In the genomic region with DNA sequence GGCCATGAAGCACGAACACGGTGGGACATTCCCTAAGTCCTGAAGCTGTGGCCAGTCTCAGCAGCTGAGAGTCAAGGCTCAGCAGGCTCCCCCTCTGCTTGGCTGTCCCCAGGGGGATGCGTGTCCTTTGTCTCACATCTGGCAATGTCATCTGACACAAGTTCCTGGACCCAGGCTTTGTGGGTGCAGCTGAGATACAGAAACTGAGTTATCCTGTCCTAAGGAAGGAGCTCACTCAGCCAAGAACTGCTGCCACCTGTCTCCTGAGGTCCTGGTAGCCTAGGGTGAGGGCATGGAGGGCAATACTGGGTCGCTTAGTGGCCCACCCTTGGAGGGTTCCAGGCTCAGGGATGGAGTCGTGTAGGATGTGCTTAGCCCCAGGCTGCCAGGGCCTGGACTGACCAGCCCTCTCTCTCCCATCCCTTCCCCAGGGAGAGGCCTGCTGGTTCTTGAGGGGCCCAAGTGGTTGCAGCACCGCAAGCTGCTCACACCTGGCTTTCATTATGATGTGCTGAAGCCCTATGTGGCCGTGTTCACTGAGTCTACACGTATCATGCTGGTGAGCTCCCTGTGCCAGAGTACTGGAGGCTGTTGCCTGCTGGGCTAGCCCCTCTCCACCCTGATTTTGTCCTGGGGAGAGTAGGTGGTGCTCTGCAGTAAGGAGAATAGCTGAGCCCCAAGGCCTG, we compare ENCODE assay signal across 1 cellular context.
TF ChIP-seq lines count a peak whose summit lies in the region.

No MANE protein-coding gene starts in this region.

TF ChIP-seq in SK-N-SH, 30 proteins besides CTCF, POLR2A, EP300 and RAD21 (continued from another document):
- TF ChIP-seq RFX5 (IDR thresholded peaks at IDR 0.05; ENCODE audit: low read length) (no peak), FOXJ3 (CRISPR knock-in tag; IDR thresholded peaks at IDR 0.05) (no peak), MXI1 (IDR thresholded peaks at IDR 0.05; ENCODE audit: low read depth, low read length) (no peak)
- TF ChIP-seq, protein P1, sequence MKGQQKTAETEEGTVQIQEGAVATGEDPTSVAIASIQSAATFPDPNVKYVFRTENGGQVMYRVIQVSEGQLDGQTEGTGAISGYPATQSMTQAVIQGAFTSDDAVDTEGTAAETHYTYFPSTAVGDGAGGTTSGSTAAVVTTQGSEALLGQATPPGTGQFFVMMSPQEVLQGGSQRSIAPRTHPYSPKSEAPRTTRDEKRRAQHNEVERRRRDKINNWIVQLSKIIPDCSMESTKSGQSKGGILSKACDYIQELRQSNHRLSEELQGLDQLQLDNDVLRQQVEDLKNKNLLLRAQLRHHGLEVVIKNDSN (IDR thresholded peaks at IDR 0.05; ENCODE audit: borderline replicate concordance, low read depth): no peak
